In the genomic region with DNA sequence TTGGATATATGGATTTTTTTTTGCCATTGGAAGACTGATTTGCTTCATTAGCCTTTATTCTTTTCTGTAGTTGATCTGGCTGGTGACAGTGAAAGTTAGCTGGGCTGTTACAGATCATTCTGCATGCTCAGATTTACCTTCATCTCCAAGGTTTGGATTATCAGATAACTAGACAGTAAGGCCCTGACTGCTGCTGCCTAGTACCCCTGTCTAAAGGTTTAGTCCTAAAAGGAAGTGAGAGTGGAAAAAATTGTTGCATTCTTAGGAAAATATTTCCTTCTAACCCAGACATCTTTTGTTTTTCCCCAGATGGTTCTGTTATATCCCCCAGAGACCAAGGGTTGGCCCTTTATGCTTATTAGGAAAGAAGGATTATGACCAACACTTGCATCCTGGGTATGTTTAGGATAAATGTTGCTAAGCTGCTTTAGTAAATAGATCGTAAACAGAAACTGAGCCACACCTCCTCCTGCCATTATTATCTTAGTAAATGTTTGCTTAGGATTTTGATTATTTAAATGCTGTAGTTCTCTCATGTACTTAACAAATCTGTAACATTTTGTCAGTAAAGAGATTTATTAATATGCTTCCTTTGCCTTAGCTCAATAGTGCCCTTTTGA, we compare ENCODE assay signal across 10 cellular contexts. TPM values are rescaled to one million over a fixed set of nuclear protein-coding genes. Genes with fewer than 3 reads are reported as not detected.
DNase-seq lines count a peak whose midpoint lies in the region; ATAC-seq and TF ChIP-seq lines count a peak whose summit lies in the region.
"Had no signal": no experiment of that assay in that cellular context is flagged by ENCODE, and none has a peak within 500 bp of the region (broad histone marks: within the 10 kb centered on the region; RNA-seq: fewer than 3 reads in every experiment).

No MANE protein-coding gene starts in this region.

- H3K9me3 ChIP-seq in PC-9 (ENCODE audit: insufficient read depth, low read depth) (no peaks in the 10 kb centered on the region), gastroesophageal sphincter (no peaks in the 10 kb centered on the region)

- TF ChIP-seq CTCF in PC-9 (conservative IDR thresholded peaks at IDR 0.05) (no peak), gastroesophageal sphincter (IDR thresholded peaks at IDR 0.05) (no peak)

- H3K27ac ChIP-seq in PC-9 (peak overlapping the region; percentile 40), gastroesophageal sphincter (peak overlapping the region; percentile 45 to 75 (median 59))

- TF ChIP-seq POLR2A in gastroesophageal sphincter (IDR thresholded peaks at IDR 0.05): no peak

- H3K27me3 ChIP-seq in PC-9 (ENCODE audit: insufficient read depth, low read depth) (no peaks in the 10 kb centered on the region), gastroesophageal sphincter (no peaks in the 10 kb centered on the region)

- intact Hi-C loops in PC-9 (cut with micrococcal nuclease; ENCODE audit: unreplicated experiment): no loop called here

- H3K4me3 ChIP-seq in PC-9 (no peak overlapping the region), gastroesophageal sphincter (no peak overlapping the region), skeletal muscle cell (ENCODE audit: low read depth, low read length) (no peak overlapping the region)

- H3K79me2 ChIP-seq in PC-9 (ENCODE audit: low read depth): peaks cover 85% of the 10 kb centered on the region

- CTCF ChIA-PET in PC-9 (lab: Charles Lee): no interaction called here

- DNase-seq in GM03348 (ENCODE audit: low spot score): peak; percentile 64
- DNase-seq in PC-9: peak in 1 of 2 experiments; percentile 81
- peak; percentile 19 for DNase-seq in skeletal muscle cell (ENCODE audit: low read depth)
- no peak for DNase-seq in activated CD4-positive, CD25-positive, alpha-beta regulatory T cell treated with anti-CD3 and anti-CD28 coated beads, Interleukin-2, amount 50 U/mL, for 72 hours
- no peak for DNase-seq in ACHN
- DNase-seq: naive B cell, SHP77 treated with DMSO at 0.1 percent for 48 hours had no signal

- ATAC-seq in gastroesophageal sphincter (no peak), GM18870 (IDR thresholded peaks at IDR 0.05; ENCODE audit: unreplicated experiment) (no peak), HG03521 (IDR thresholded peaks at IDR 0.05; ENCODE audit: unreplicated experiment) (no peak)

- no peak for TF ChIP-seq EP300 in gastroesophageal sphincter (IDR thresholded peaks at IDR 0.05)

- peak overlapping the region; percentile 9 for H3K4me2 ChIP-seq in PC-9

- no peaks in the 10 kb centered on the region for H4K20me1 ChIP-seq in PC-9 (ENCODE audit: insufficient read depth)

- no TSS peak for BruUV-seq in PC-9 (replicated peaks; lab: Mats Ljungman, UMichigan)

- no peaks in the 10 kb centered on the region for H3K9me2 ChIP-seq in PC-9 (ENCODE audit: insufficient read depth)

- H3F3A ChIP-seq in PC-9 (ENCODE audit: insufficient read depth, low read depth): peaks cover 27% of the 10 kb centered on the region

- H2AFZ ChIP-seq in PC-9: no peak overlapping the region

- H3K4me1 ChIP-seq in PC-9 (replicated peaks; ENCODE audit: insufficient read depth) (peaks cover 56% of the 10 kb centered on the region), gastroesophageal sphincter (peaks cover 7 to 61% (median 20%) of the 10 kb centered on the region in 3 donors)

- WGBS in gastroesophageal sphincter (ENCODE audit: low coverage in 1 of 2), 2 donors: 0 to 24% methylated on average over 1 of the region's 1 CpG

- in situ Hi-C loops in ACHN (cut with HindIII; ENCODE audit: low pct_ligation_motif_present, low pct_unique_long_range_greater_than_20kb, low sequenced_read_pairs): no loop called here

- H3K36me3 ChIP-seq in PC-9 (ENCODE audit: low read depth) (no peaks in the 10 kb centered on the region), gastroesophageal sphincter (no peaks in the 10 kb centered on the region)

- POLR2A ChIA-PET in PC-9 (lab: Charles Lee; ENCODE audit: unreplicated experiment): interaction anchor here (0.7 kb wide), 2 partner anchors 44 to 761 kb away, joined by 4 to 6 read pairs; partner anchors contain the start of gene MCU

RNA-seq across cellular contexts. Expression of gene MCU, which starts 44.3 kb away (rescaled TPM):
- 59.5 and 61.9 TPM in 2 replicates for total RNA-seq in PC-9 (2021)
- 10 to 100 TPM; 17.6 to 24.9 (median 20.3) TPM for total RNA-seq in gastroesophageal sphincter

Comparison
In these comparisons a context has a peak if more than half of its experiments do, and no peak if none do; other contexts are left out.
1. DNase-seq: peak in GM03348 (single experiment) and skeletal muscle cell (single experiment); none in activated CD4-positive, CD25-positive, alpha-beta regulatory T cell treated with anti-CD3 and anti-CD28 coated beads, Interleukin-2, amount 50 U/mL, for 72 hours (single experiment) and ACHN (single experiment).